ENCODE assay signal across 9 cellular contexts in the genomic region with DNA sequence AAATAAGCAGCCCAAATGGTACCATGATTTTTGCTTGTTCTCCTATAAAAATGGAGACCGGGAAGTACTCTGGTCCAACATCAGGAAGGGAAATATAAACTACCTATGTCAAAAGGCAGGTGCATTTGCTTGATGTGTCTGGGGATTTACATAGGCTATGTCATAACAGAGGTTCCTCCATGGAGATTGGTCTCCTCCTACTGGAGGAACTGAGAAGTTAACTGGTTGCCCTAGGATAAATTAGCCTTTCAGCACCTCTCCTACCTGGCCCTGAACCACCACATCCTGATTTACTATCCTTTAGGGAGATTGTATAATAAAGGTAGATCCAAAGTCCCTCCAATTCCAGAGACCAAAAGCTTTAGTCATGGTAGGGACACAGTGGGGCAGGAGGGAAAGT.
DNase-seq lines count a peak whose midpoint lies in the region; ATAC-seq and TF ChIP-seq lines count a peak whose summit lies in the region.
"Had no signal": no experiment of that assay in that cellular context is flagged by ENCODE, and none has a peak within 500 bp of the region (broad histone marks: within the 10 kb centered on the region; RNA-seq: fewer than 3 reads in every experiment).

No MANE protein-coding gene starts in this region.

- POLR2A ChIA-PET in naive thymus-derived CD4-positive, alpha-beta T cell (lab: Charles Lee): no interaction called here

- no peaks in the 10 kb centered on the region for H3K27me3 ChIP-seq in DOHH2 (ENCODE audit: control insufficient read depth, low read length)
- H3K27me3 ChIP-seq in naive thymus-derived CD4-positive, alpha-beta T cell (ENCODE audit: control insufficient read depth in 2 of 2, insufficient read depth in 2 of 2, low read length in 2 of 2): no peaks in the 10 kb centered on the region

- peaks cover 22% of the 10 kb centered on the region; the same call in 1 of the 2 replicates for H3K9me3 ChIP-seq in DOHH2 (ENCODE audit: control insufficient read depth, insufficient read depth, low read length)
- H3K9me3 ChIP-seq in naive thymus-derived CD4-positive, alpha-beta T cell (ENCODE audit: control insufficient read depth in 2 of 3, low read length in 3 of 3): no peaks in the 10 kb centered on the region

- H3K4me3 ChIP-seq in DOHH2 (ENCODE audit: low read length) (no peak overlapping the region), choroid plexus epithelial cell (ENCODE audit: low read depth, low read length) (no peak overlapping the region)
- no peak overlapping the region for H3K4me3 ChIP-seq in naive thymus-derived CD4-positive, alpha-beta T cell (ENCODE audit: low read length)

- H3K27ac ChIP-seq in DOHH2 (ENCODE audit: low read depth, low read length) (no peak overlapping the region), substantia nigra (ENCODE audit: low read depth, low read length, poor library complexity, severe bottlenecking) (no peak overlapping the region)
- no peak overlapping the region for H3K27ac ChIP-seq in naive thymus-derived CD4-positive, alpha-beta T cell (ENCODE audit: low read depth, low read length)

- ATAC-seq in GM19043 (IDR thresholded peaks at IDR 0.05; ENCODE audit: low read depth, unreplicated experiment): peak; percentile 93
- ATAC-seq in HG03139 (IDR thresholded peaks at IDR 0.05; ENCODE audit: unreplicated experiment): peak; percentile 95
- ATAC-seq in naive thymus-derived CD4-positive, alpha-beta T cell: peak; percentile 94

- H3K36me3 ChIP-seq in DOHH2 (ENCODE audit: control insufficient read depth, low read length): peaks cover 10% of the 10 kb centered on the region
- H3K36me3 ChIP-seq in naive thymus-derived CD4-positive, alpha-beta T cell (ENCODE audit: control insufficient read depth in 2 of 3, insufficient read depth in 3 of 3, low read length in 3 of 3): no peaks in the 10 kb centered on the region

- peaks cover 8 to 25% (median 20%) of the 10 kb centered on the region in 7 donors for H3K4me1 Mint-ChIP-seq in naive thymus-derived CD4-positive, alpha-beta T cell

- H3K36me3 Mint-ChIP-seq in naive thymus-derived CD4-positive, alpha-beta T cell: peaks cover 0 to 2% (median 0%) of the 10 kb centered on the region in 5 donors
- H3K36me3 Mint-ChIP-seq: activated naive CD8-positive, alpha-beta T cell had no signal

- H3K27me3 Mint-ChIP-seq in naive thymus-derived CD4-positive, alpha-beta T cell: no peaks in the 10 kb centered on the region
- H3K27me3 Mint-ChIP-seq: activated naive CD8-positive, alpha-beta T cell had no signal

- CTCF ChIA-PET in naive thymus-derived CD4-positive, alpha-beta T cell (lab: Charles Lee): interaction anchor here (0.6 to 2.0 kb wide), 4 partner anchors 10 to 1112 kb away, joined by 3 to 12 read pairs (median 3); partner anchors contain the start of gene B3GALT2

- H3K4me3 Mint-ChIP-seq in naive thymus-derived CD4-positive, alpha-beta T cell: no peak overlapping the region
- H3K4me3 Mint-ChIP-seq: activated naive CD8-positive, alpha-beta T cell had no signal

- intact Hi-C loops in naive thymus-derived CD4-positive, alpha-beta T cell (cut with micrococcal nuclease): loop anchor here (1.0 to 10.0 kb wide), 17 partner anchors 133 to 1818 kb away; partner anchors contain the start of genes CDC73 (in 1 of the 2) and RGS2 (in 1 of the 2)

- H3K79me2 ChIP-seq in DOHH2 (ENCODE audit: control insufficient read depth, low read length): no peaks in the 10 kb centered on the region

- peak; percentile 64 for TF ChIP-seq CTCF in DOHH2 (IDR thresholded peaks at IDR 0.05; ENCODE audit: low read depth, low read length, poor library complexity, severe bottlenecking)
- peak; percentile 82 for TF ChIP-seq CTCF in choroid plexus epithelial cell (conservative IDR thresholded peaks at IDR 0.05; ENCODE audit: low read depth, low read length)

- peaks cover 0 to 6% (median 0%) of the 10 kb centered on the region in 11 donors for H3K9me3 Mint-ChIP-seq in naive thymus-derived CD4-positive, alpha-beta T cell

- peak overlapping the region in 4 of 9 donors; percentile 10 to 71 (median 56) for H3K27ac Mint-ChIP-seq in naive thymus-derived CD4-positive, alpha-beta T cell
- H3K27ac Mint-ChIP-seq: activated naive CD8-positive, alpha-beta T cell had no signal

- H3K4me1 ChIP-seq in DOHH2 (ENCODE audit: control insufficient read depth, low read length): peaks cover 14% of the 10 kb centered on the region
- H3K4me1 ChIP-seq in naive thymus-derived CD4-positive, alpha-beta T cell (ENCODE audit: control insufficient read depth in 2 of 2, insufficient read depth in 2 of 2, low read length in 2 of 2): peaks cover 2 to 9% of the 10 kb centered on the region in 2 donors

- no peak overlapping the region for H3K4me2 ChIP-seq in DOHH2 (ENCODE audit: low read length)

- DNase-seq in NCI-H774 (lab: John Stamatoyannopoulos, UW): peak; percentile 21
- peak; percentile 73 for DNase-seq in choroid plexus epithelial cell (ENCODE audit: low read depth)
- DNase-seq in naive thymus-derived CD4-positive, alpha-beta T cell: peak in 7 of 9 donors; percentile 51 to 78 (median 69)
- no peak for DNase-seq in substantia nigra (lab: John Stamatoyannopoulos, UW)
- no peak for DNase-seq in activated CD4-positive, alpha-beta T cell treated with anti-CD3 and anti-CD28 coated beads for 48 hours

- no peaks in the 10 kb centered on the region for H3K9me2 ChIP-seq in DOHH2 (replicated peaks; ENCODE audit: control insufficient read depth, low read length)

- H4K20me1 ChIP-seq in DOHH2 (ENCODE audit: control insufficient read depth, insufficient read depth, low read depth, low read length): no peaks in the 10 kb centered on the region

- no peaks in the 10 kb centered on the region for H3F3A ChIP-seq in DOHH2 (ENCODE audit: control insufficient read depth, insufficient read depth)

Comparison
In these comparisons a context has a peak if more than half of its experiments do, and no peak if none do; other contexts are left out.
1. DNase-seq: peak in NCI-H774 (single experiment), choroid plexus epithelial cell (single experiment) and naive thymus-derived CD4-positive, alpha-beta T cell (7 of 9); none in substantia nigra (0 of 49) and activated CD4-positive, alpha-beta T cell treated with anti-CD3 and anti-CD28 coated beads for 48 hours (single experiment).
2. Peak in every context shown above with its lines, with median percentiles within 50 percentile points of each other: ATAC-seq.